Comparison of ENCODE assay signal across 8 cellular contexts in genomic region chr15:72222433-72222832, GRCh38. TPM values are rescaled to one million over a fixed set of nuclear protein-coding genes. Genes with fewer than 3 reads are reported as not detected.
DNase-seq lines count a peak whose midpoint lies in the region; ATAC-seq and TF ChIP-seq lines count a peak whose summit lies in the region.

No MANE protein-coding gene starts in this region.

- peaks cover 68% of the 10 kb centered on the region for H3K36me3 Mint-ChIP-seq in activated T-cell treated with anti-CD3 and anti-CD28 coated beads, Interleukin-2, amount 50 U/mL, for 4 hours (ENCODE audit: insufficient read depth)
- peaks cover 47 to 89% of the 10 kb centered on the region in 2 donors for H3K36me3 Mint-ChIP-seq in activated naive CD4-positive, alpha-beta T cell treated with anti-CD3 and anti-CD28 coated beads, Interleukin-2, amount 50 U/mL, for 72 hours

- no peak for TF ChIP-seq POLR2A in stomach (IDR thresholded peaks at IDR 0.05)

- H3K27me3 ChIP-seq in right cardiac atrium (ENCODE audit: control insufficient read depth, insufficient read depth) (no peaks in the 10 kb centered on the region), upper lobe of right lung (no peaks in the 10 kb centered on the region), stomach (no peaks in the 10 kb centered on the region)

- peak overlapping the region; percentile 17 for H3K4me3 Mint-ChIP-seq in activated T-cell treated with anti-CD3 and anti-CD28 coated beads, Interleukin-2, amount 50 U/mL, for 4 hours

- no peak overlapping the region for H3K4me3 ChIP-seq in right cardiac atrium (ENCODE audit: low read length)
- no peak overlapping the region for H3K4me3 ChIP-seq in upper lobe of right lung
- no peak overlapping the region for H3K4me3 ChIP-seq in stomach

- H3K4me1 Mint-ChIP-seq in activated T-cell treated with anti-CD3 and anti-CD28 coated beads, Interleukin-2, amount 50 U/mL, for 4 hours (ENCODE audit: low read depth): peaks cover 68% of the 10 kb centered on the region

- ATAC-seq in activated T-cell treated with anti-CD3 and anti-CD28 coated beads, Interleukin-2, amount 50 U/mL, for 4 hours: no peak
- no peak for ATAC-seq in activated naive CD4-positive, alpha-beta T cell treated with anti-CD3 and anti-CD28 coated beads, Interleukin-2, amount 50 U/mL, for 72 hours
- peak; percentile 77 to 79 for ATAC-seq in right cardiac atrium
- peak; percentile 58 for ATAC-seq in upper lobe of right lung
- no peak for ATAC-seq in GM18909 (IDR thresholded peaks at IDR 0.05; ENCODE audit: poor library complexity, unreplicated experiment)
- ATAC-seq in HG03196 (IDR thresholded peaks at IDR 0.05; ENCODE audit: unreplicated experiment): no peak

- no peaks in the 10 kb centered on the region for H3K27me3 Mint-ChIP-seq in activated T-cell treated with anti-CD3 and anti-CD28 coated beads, Interleukin-2, amount 50 U/mL, for 4 hours (ENCODE audit: low read depth)

- H3K27ac Mint-ChIP-seq in activated naive CD4-positive, alpha-beta T cell treated with anti-CD3 and anti-CD28 coated beads, Interleukin-2, amount 50 U/mL, for 72 hours: peak overlapping the region; percentile 73 to 81

- intact Hi-C loops in right cardiac atrium (cut with DNase I): no loop called here
- intact Hi-C loops in upper lobe of right lung (cut with DNase I): no loop called here
- intact Hi-C loops in stomach (cut with DNase I; ENCODE audit: low total_unique reads): no loop called here

- H3K27ac ChIP-seq in right cardiac atrium (ENCODE audit: low read length) (peak overlapping the region; percentile 25), upper lobe of right lung (peak overlapping the region; percentile 11), stomach (peak overlapping the region in 1 of 5 donors; percentile 32)

- TF ChIP-seq CTCF in upper lobe of right lung (IDR thresholded peaks at IDR 0.05): no peak
- TF ChIP-seq CTCF in stomach (IDR thresholded peaks at IDR 0.05): no peak

- H3K4me1 ChIP-seq in right cardiac atrium (ENCODE audit: control insufficient read depth, insufficient read depth, low read length) (peaks cover 27% of the 10 kb centered on the region), upper lobe of right lung (peaks cover 45% of the 10 kb centered on the region), stomach (peaks cover 29 to 79% (median 44%) of the 10 kb centered on the region in 4 donors)

- 70% methylated on average over 4 of the region's 4 CpGs for WGBS in right cardiac atrium
- WGBS in stomach, 5 donors: 68 to 83% (median 79%) methylated on average over 4 of the region's 4 CpGs

- DNase-seq in activated T-cell treated with anti-CD3 and anti-CD28 coated beads, Interleukin-2, amount 50 U/mL, for 4 hours: no peak
- DNase-seq in activated T-cell treated with anti-CD3 and anti-CD28 coated beads, Interleukin-2, amount 50 U/mL, for 1 hour: no peak
- DNase-seq in activated naive CD4-positive, alpha-beta T cell treated with anti-CD3 and anti-CD28 coated beads, Interleukin-2, amount 50 U/mL, for 72 hours (ENCODE audit: low spot score in 2 of 2): no peak
- DNase-seq in right cardiac atrium (peak; percentile 57 to 74 (median 73)), upper lobe of right lung (no peak), stomach (no peak)

- TF ChIP-seq EP300 in stomach (IDR thresholded peaks at IDR 0.05): no peak

- no peaks in the 10 kb centered on the region for H3K9me3 Mint-ChIP-seq in activated T-cell treated with anti-CD3 and anti-CD28 coated beads, Interleukin-2, amount 50 U/mL, for 4 hours
- H3K9me3 Mint-ChIP-seq in activated naive CD4-positive, alpha-beta T cell treated with anti-CD3 and anti-CD28 coated beads, Interleukin-2, amount 50 U/mL, for 72 hours: no peaks in the 10 kb centered on the region

- H3K36me3 ChIP-seq in upper lobe of right lung (peaks cover 33% of the 10 kb centered on the region), stomach (peaks cover 13 to 50% (median 36%) of the 10 kb centered on the region in 4 donors)

- H3K9me3 ChIP-seq in right cardiac atrium (ENCODE audit: control insufficient read depth, low read length): no peaks in the 10 kb centered on the region
- no peaks in the 10 kb centered on the region for H3K9me3 ChIP-seq in upper lobe of right lung
- H3K9me3 ChIP-seq in stomach: no peaks in the 10 kb centered on the region

RNA-seq across cellular contexts. Expression of gene PKM, which starts 8.6 kb away (rescaled TPM):
- total RNA-seq in activated T-cell treated with anti-CD3 and anti-CD28 coated beads, Interleukin-2, amount 50 U/mL, for 4 hours: 1,000 to 10,000 TPM; 2,397 to 2,519 (median 2,398) TPM
- 1,000 to 10,000 TPM; 1,316 to 2,692 TPM for total RNA-seq in activated naive CD4-positive, alpha-beta T cell treated with anti-CD3 and anti-CD28 coated beads, Interleukin-2, amount 50 U/mL, for 72 hours
- total RNA-seq in right cardiac atrium: 1,000 to 10,000 TPM in 2 of 4 donors, 100 to 1,000 TPM in 2; 822 to 1,102 (median 1,021) TPM
- polyA plus RNA-seq in right cardiac atrium: 840 TPM
- total RNA-seq in upper lobe of right lung: 426 TPM
- total RNA-seq in stomach: 100 to 1,000 TPM in 4 of 5 donors, 10 to 100 TPM in 1; 79.9 to 452 (median 274) TPM
- polyA plus RNA-seq in stomach: 100 to 1,000 TPM; 150 to 332 (median 271) TPM

RNA-seq across cellular contexts. Expression of gene GRAMD2A, which starts 24.8 kb away (rescaled TPM):
- total RNA-seq in activated T-cell treated with anti-CD3 and anti-CD28 coated beads, Interleukin-2, amount 50 U/mL, for 4 hours: not detected
- not detected for total RNA-seq in activated naive CD4-positive, alpha-beta T cell treated with anti-CD3 and anti-CD28 coated beads, Interleukin-2, amount 50 U/mL, for 72 hours
- under 1 TPM in 3 of 4 donors, not detected in 1; 0.40 to 0.71 (median 0.48) TPM for total RNA-seq in right cardiac atrium
- 0.14 TPM for polyA plus RNA-seq in right cardiac atrium
- 27.4 TPM for total RNA-seq in upper lobe of right lung
- total RNA-seq in stomach: under 1 TPM in 2 of 5 donors, not detected in 3; 0.29 to 0.92 TPM
- under 1 TPM in 2 of 3 donors, not detected in 1; 0.37 to 0.80 TPM for polyA plus RNA-seq in stomach

RNA-seq across cellular contexts. Expression of gene PARP6, which starts 49.9 kb away (rescaled TPM):
- total RNA-seq in activated T-cell treated with anti-CD3 and anti-CD28 coated beads, Interleukin-2, amount 50 U/mL, for 4 hours: 10 to 100 TPM; 62.9 to 63.2 (median 62.9) TPM
- 10 to 100 TPM; 52.3 to 64.8 TPM for total RNA-seq in activated naive CD4-positive, alpha-beta T cell treated with anti-CD3 and anti-CD28 coated beads, Interleukin-2, amount 50 U/mL, for 72 hours
- total RNA-seq in right cardiac atrium: 10 to 100 TPM; 39.7 to 53.6 (median 45.0) TPM
- 34.5 TPM for polyA plus RNA-seq in right cardiac atrium
- 87.9 TPM for total RNA-seq in upper lobe of right lung
- total RNA-seq in stomach: 100 to 1,000 TPM in 1 of 5 donors, 10 to 100 TPM in 4; 29.6 to 101 (median 58.4) TPM
- 10 to 100 TPM; 60.5 to 73.4 (median 66.7) TPM for polyA plus RNA-seq in stomach

Comparison
In these comparisons a context has a peak if more than half of its experiments do, and no peak if none do; other contexts are left out.
1. ATAC-seq: peak in right cardiac atrium (2 of 2) and upper lobe of right lung (single experiment); none in activated T-cell treated with anti-CD3 and anti-CD28 coated beads, Interleukin-2, amount 50 U/mL, for 4 hours (0 of 2), activated naive CD4-positive, alpha-beta T cell treated with anti-CD3 and anti-CD28 coated beads, Interleukin-2, amount 50 U/mL, for 72 hours (0 of 2), GM18909 (single experiment) and HG03196 (single experiment).
2. DNase-seq: peak in right cardiac atrium (3 of 3); none in activated T-cell treated with anti-CD3 and anti-CD28 coated beads, Interleukin-2, amount 50 U/mL, for 4 hours (single experiment), activated T-cell treated with anti-CD3 and anti-CD28 coated beads, Interleukin-2, amount 50 U/mL, for 1 hour (single experiment), activated naive CD4-positive, alpha-beta T cell treated with anti-CD3 and anti-CD28 coated beads, Interleukin-2, amount 50 U/mL, for 72 hours (0 of 2), upper lobe of right lung (single experiment) and stomach (single experiment).
3. RNA of gene GRAMD2A, which starts 24.8 kb away (total RNA-seq): 27.4 TPM in upper lobe of right lung (single experiment); 0.40 to 0.71 TPM in right cardiac atrium, not detected in activated naive CD4-positive, alpha-beta T cell treated with anti-CD3 and anti-CD28 coated beads, Interleukin-2, amount 50 U/mL, for 72 hours, not detected in activated T-cell treated with anti-CD3 and anti-CD28 coated beads, Interleukin-2, amount 50 U/mL, for 4 hours and 0.29 to 0.92 TPM in stomach; every median in the first group is over 10 times any median in the second.